Comparison of ENCODE assay signal across 16 cellular contexts in the genomic region with DNA sequence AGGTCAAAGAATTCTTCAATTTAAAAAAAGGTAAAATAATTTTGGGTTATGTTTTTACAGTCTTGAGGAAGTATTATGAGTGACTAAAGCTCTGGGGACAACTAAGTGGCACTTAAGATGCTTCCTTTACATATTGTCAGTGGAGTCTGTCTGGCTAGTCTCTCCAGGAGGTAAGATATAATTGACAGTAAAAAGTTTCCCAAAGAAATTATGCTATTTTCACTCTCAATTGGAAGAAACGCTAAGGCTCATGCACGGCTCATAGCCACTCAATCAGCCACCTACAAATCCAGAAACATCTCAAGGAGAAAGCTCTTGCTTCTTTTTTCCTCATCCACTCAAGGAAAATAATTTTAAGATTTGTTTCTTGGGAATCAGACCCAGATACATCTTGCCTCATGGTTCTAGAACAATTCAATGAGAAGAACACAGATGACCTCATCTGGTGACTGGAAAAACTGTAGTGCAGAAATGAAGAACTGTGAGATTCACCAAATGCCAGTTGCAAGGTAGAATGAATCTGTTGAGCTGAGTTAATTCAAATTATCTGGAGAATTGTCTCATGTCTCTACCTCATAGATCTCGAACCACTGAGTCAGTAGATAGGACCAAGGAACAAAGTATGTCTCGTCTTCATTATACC.
DNase-seq lines count a peak whose midpoint lies in the region; ATAC-seq and TF ChIP-seq lines count a peak whose summit lies in the region.
"Had no signal": no experiment of that assay in that cellular context is flagged by ENCODE, and none has a peak within 500 bp of the region (broad histone marks: within the 10 kb centered on the region; RNA-seq: fewer than 3 reads in every experiment).

No MANE protein-coding gene starts in this region.

- no peaks in the 10 kb centered on the region for H3K27me3 ChIP-seq in neural cell (ENCODE audit: insufficient read depth, low read depth, low read length)
- H3K27me3 ChIP-seq in right lobe of liver: no peaks in the 10 kb centered on the region

- H3K4me2 ChIP-seq in neural cell (ENCODE audit: low read length): no peak overlapping the region

- H3K4me3 ChIP-seq in epithelial cell of esophagus (ENCODE audit: low read length): no peak overlapping the region
- H3K4me3 ChIP-seq in neural cell (ENCODE audit: low read length): no peak overlapping the region
- H3K4me3 ChIP-seq in right lobe of liver: no peak overlapping the region

- no peaks in the 10 kb centered on the region for H3K9me2 ChIP-seq in neural cell (ENCODE audit: insufficient read depth, low read length)

- no peak for ATAC-seq in right lobe of liver
- ATAC-seq in GM18502 (IDR thresholded peaks at IDR 0.05; ENCODE audit: poor library complexity, unreplicated experiment): no peak
- ATAC-seq: stimulated activated memory B cell treated with anti-CD40 and anti-IgM and Interleukin-4, amounts not matched to agents 10 μg/mL and 1 μg/mL and 100 μg/mL, for 72 hours; T-helper 17 cell had no signal

- no peaks in the 10 kb centered on the region for H4K20me1 ChIP-seq in neural cell (ENCODE audit: insufficient read depth)

- no peak overlapping the region for H3K9ac ChIP-seq in neural cell (ENCODE audit: low read length)

- peak; percentile 41 for TF ChIP-seq CTCF in epithelial cell of esophagus (IDR thresholded peaks at IDR 0.05; ENCODE audit: insufficient read depth, low read depth, low read length, missing control alignments)
- peak; percentile 44 for TF ChIP-seq CTCF in neural cell (IDR thresholded peaks at IDR 0.05; ENCODE audit: poor library complexity, severe bottlenecking)
- TF ChIP-seq CTCF in right lobe of liver (IDR thresholded peaks at IDR 0.05): no peak

- WGBS in right lobe of liver (ENCODE audit: insufficient coverage, low coverage, low lambda C conversion rate, missing lambda C conversion rate): 54% methylated on average over 4 of the region's 4 CpGs

- no peak overlapping the region for H2AFZ ChIP-seq in neural cell (ENCODE audit: low read depth, low read length)

- TF ChIP-seq POLR2A in right lobe of liver (IDR thresholded peaks at IDR 0.05): no peak

- no peak for TF ChIP-seq EP300 in neural cell (conservative IDR thresholded peaks at IDR 0.05; ENCODE audit: poor library complexity, severe bottlenecking)

- no peaks in the 10 kb centered on the region for H3K79me2 ChIP-seq in neural cell (replicated peaks; ENCODE audit: insufficient read depth, low read length)

- H3F3A ChIP-seq in neural cell (ENCODE audit: insufficient read depth, low read length, poor library complexity, severe bottlenecking): no peaks in the 10 kb centered on the region

- no peaks in the 10 kb centered on the region for H3K36me3 ChIP-seq in neural cell (ENCODE audit: insufficient read depth, low read length)
- no peaks in the 10 kb centered on the region for H3K36me3 ChIP-seq in right lobe of liver

- intact Hi-C loops in right lobe of liver (cut with DNase I): no loop called here

- DNase-seq in EH (ENCODE audit: low read depth) (peak; percentile 17), NCI-H69 (lab: John Stamatoyannopoulos, UW) (peak; percentile 20), epithelial cell of esophagus (ENCODE audit: low read depth) (peak; percentile 7), UCSD-AML1 (lab: John Stamatoyannopoulos, UW; ENCODE audit: unreplicated experiment) (no peak), right lobe of liver (no peak), NCI-H774 (lab: John Stamatoyannopoulos, UW) (no peak)
- DNase-seq: activated CD4-positive, CD25-positive, alpha-beta regulatory T cell treated with anti-CD3 and anti-CD28 coated beads, Interleukin-2, amount 50 U/mL, for 72 hours; activated naive CD4-positive, alpha-beta T cell; DMS79; effector CD8-positive, alpha-beta T cell; glutamatergic neuron; Karpas-422; T-helper 17 cell had no signal

- H3K27ac ChIP-seq in neural cell (ENCODE audit: low read length) (peak overlapping the region; percentile 17), right lobe of liver (no peak overlapping the region)

- no peaks in the 10 kb centered on the region for H3K4me1 ChIP-seq in right lobe of liver

- TF ChIP-seq RAD21 in neural cell (conservative IDR thresholded peaks at IDR 0.05): peak; percentile 53

- H3K9me3 ChIP-seq in neural cell (ENCODE audit: low read length) (no peaks in the 10 kb centered on the region), right lobe of liver (no peaks in the 10 kb centered on the region)

TF ChIP-seq in neural cell, 6 proteins besides CTCF, POLR2A, EP300 and RAD21:
- TF ChIP-seq EZH2 (IDR thresholded peaks at IDR 0.05; ENCODE audit: borderline replicate concordance, insufficient read depth, low read length, poor library complexity, severe bottlenecking) (no peak), TAF1 (IDR thresholded peaks at IDR 0.05; ENCODE audit: low read depth) (no peak), SMC3 (conservative IDR thresholded peaks at IDR 0.05; ENCODE audit: poor library complexity) (peak; percentile 42), MXI1 (conservative IDR thresholded peaks at IDR 0.05; ENCODE audit: poor library complexity, severe bottlenecking) (no peak)

Comparison
In these comparisons a context has a peak if more than half of its experiments do, and no peak if none do; other contexts are left out.
1. DNase-seq: peak in EH (single experiment), NCI-H69 (single experiment) and epithelial cell of esophagus (single experiment); none in UCSD-AML1 (single experiment), right lobe of liver (0 of 3) and NCI-H774 (single experiment).
2. CTCF ChIP-seq: peak in epithelial cell of esophagus (single experiment) and neural cell (single experiment); none in right lobe of liver (0 of 4).